9 cellular contexts compared by ENCODE assay signal in genomic region chr16:4280625-4281024, GRCh38. TPM values are rescaled to one million over a fixed set of nuclear protein-coding genes. Genes with fewer than 3 reads are reported as not detected.
"Had no signal": no experiment of that assay in that cellular context is flagged by ENCODE, and none has a peak within 500 bp of the region (broad histone marks: within the 10 kb centered on the region; RNA-seq: fewer than 3 reads in every experiment).

No MANE protein-coding gene starts in this region.

- H2AFZ ChIP-seq: GM23338 had no signal

- H3K36me3 ChIP-seq: HAP-1 had no signal

- ATAC-seq: GM23338, HCT116 had no signal

- H3K4me2 ChIP-seq: GM23338 had no signal

- FAIRE-seq: HTR-8/SVneo had no signal

- H3K4me3 ChIP-seq: GM23338, HAP-1 had no signal

- H3K4me1 ChIP-seq: HAP-1 had no signal

- DNase-seq: H7, KG1 had no signal

RNA-seq across cellular contexts. Expression of gene GLIS2, which starts 35.2 kb away (rescaled TPM):
- polyA plus RNA-seq: IgD-negative memory B cell had no signal

RNA-seq across cellular contexts. Expression of gene SRL, which starts 38.7 kb away (rescaled TPM):
- total RNA-seq: GM23338, H4, H7, HT-29 had no signal
- polyA plus RNA-seq: GM23338, IgD-negative memory B cell had no signal
